In the genomic region with DNA sequence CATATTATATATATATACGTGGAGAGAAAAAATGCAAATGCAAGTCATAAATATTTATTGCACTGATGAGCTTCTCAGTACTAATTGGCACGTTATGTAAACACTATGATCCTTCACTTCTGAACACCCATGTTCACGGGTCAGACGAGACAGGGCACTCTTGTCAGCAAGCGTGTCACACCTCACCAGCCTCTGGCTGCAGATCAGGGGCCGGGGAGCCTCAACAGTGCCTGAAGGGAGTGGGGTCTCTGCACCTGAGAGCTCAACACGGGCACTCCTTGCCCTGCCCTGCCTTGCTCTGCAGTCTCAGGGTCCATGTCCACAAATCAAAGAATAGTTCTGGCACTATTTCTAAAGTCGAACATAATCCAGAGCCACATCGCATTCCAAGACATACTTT, we compare ENCODE assay signal across 10 cellular contexts. TPM values are rescaled to one million over a fixed set of nuclear protein-coding genes. Genes with fewer than 3 reads are reported as not detected.
A peak's percentile ranks its signal among the peaks of the same experiment; 100 is the strongest.
DNase-seq lines count a peak whose midpoint lies in the region; ATAC-seq and TF ChIP-seq lines count a peak whose summit lies in the region.
"Had no signal": no experiment of that assay in that cellular context is flagged by ENCODE, and none has a peak within 500 bp of the region (broad histone marks: within the 10 kb centered on the region; RNA-seq: fewer than 3 reads in every experiment).

No MANE protein-coding gene starts in this region.

- peak overlapping the region; percentile 90 to 97 (median 92) for H3K4me3 Mint-ChIP-seq in CD4-positive, CD25-positive, alpha-beta regulatory T cell
- H3K4me3 Mint-ChIP-seq in GM23338, result peak overlapping the region; percentile 68
- H3K4me3 Mint-ChIP-seq in activated T-helper 2 cell treated with anti-CD3 and anti-CD28 coated beads, Interferon-gamma antibody, Interleukin-2, Interleukin-4, amounts not matched to agents 10 μg/mL and 5 μg/mL and 100 μg/mL, durations not matched to agents 14 hours and 24 hours and 36 hours (ENCODE audit: low read depth), result peak overlapping the region; percentile 87
- peak overlapping the region; percentile 94 for H3K4me3 Mint-ChIP-seq in natural killer cell

- H3K79me2 ChIP-seq in GM23338 (replicated peaks; ENCODE audit: insufficient read depth), result no peaks in the 10 kb centered on the region

- H3K27me3 Mint-ChIP-seq in CD4-positive, CD25-positive, alpha-beta regulatory T cell, result peaks cover 4% of the 10 kb centered on the region
- H3K27me3 Mint-ChIP-seq in GM23338 (ENCODE audit: insufficient read depth, low read depth, poor library complexity), result peaks cover 40% of the 10 kb centered on the region
- peaks cover 12% of the 10 kb centered on the region for H3K27me3 Mint-ChIP-seq in activated T-helper 2 cell treated with anti-CD3 and anti-CD28 coated beads, Interferon-gamma antibody, Interleukin-2, Interleukin-4, amounts not matched to agents 10 μg/mL and 5 μg/mL and 100 μg/mL, durations not matched to agents 14 hours and 24 hours and 36 hours (ENCODE audit: low read depth)
- H3K27me3 Mint-ChIP-seq in natural killer cell (ENCODE audit: low read depth in 2 of 2), result no peaks in the 10 kb centered on the region

- H3K27me3 ChIP-seq in CD4-positive, CD25-positive, alpha-beta regulatory T cell (ENCODE audit: control insufficient read depth, insufficient read depth, low read length), result no peaks in the 10 kb centered on the region
- H3K27me3 ChIP-seq in GM23338 (ENCODE audit: insufficient read depth), result peaks cover 45% of the 10 kb centered on the region

- H3K27ac Mint-ChIP-seq in CD4-positive, CD25-positive, alpha-beta regulatory T cell, result peak overlapping the region; percentile 95 to 99 (median 98)
- no peak overlapping the region for H3K27ac Mint-ChIP-seq in GM23338
- H3K27ac Mint-ChIP-seq in activated T-helper 2 cell treated with anti-CD3 and anti-CD28 coated beads, Interferon-gamma antibody, Interleukin-2, Interleukin-4, amounts not matched to agents 10 μg/mL and 5 μg/mL and 100 μg/mL, durations not matched to agents 14 hours and 24 hours and 36 hours, result peak overlapping the region; percentile 83
- H3K27ac Mint-ChIP-seq in natural killer cell, result peak overlapping the region; percentile 93 to 95

- no peak for ATAC-seq in CD4-positive, CD25-positive, alpha-beta regulatory T cell (ENCODE audit: low read depth in 2 of 2)
- ATAC-seq in GM23338, result no peak
- no peak for ATAC-seq in natural killer cell

- no peaks in the 10 kb centered on the region for H4K20me1 ChIP-seq in GM23338 (replicated peaks; ENCODE audit: insufficient read depth)

- no peaks in the 10 kb centered on the region for H3F3A ChIP-seq in GM23338 (replicated peaks; ENCODE audit: low read depth)

- H3K27ac ChIP-seq in CD4-positive, CD25-positive, alpha-beta regulatory T cell (ENCODE audit: insufficient read depth, low read length, poor library complexity, severe bottlenecking), result peak overlapping the region; percentile 78
- no peak overlapping the region for H3K27ac ChIP-seq in GM23338 (ENCODE audit: low read depth)
- H3K27ac ChIP-seq: HL-60 had no signal

- no peak for TF ChIP-seq CTCF in GM23338 (conservative IDR thresholded peaks at IDR 0.05; ENCODE audit: low read depth in 2 of 2)
- TF ChIP-seq CTCF in natural killer cell (IDR thresholded peaks at IDR 0.05), result no peak

- H3K9me2 ChIP-seq in GM23338 (ENCODE audit: insufficient read depth), result no peaks in the 10 kb centered on the region

- H3K4me3 ChIP-seq in CD4-positive, CD25-positive, alpha-beta regulatory T cell (ENCODE audit: low read depth, low read length), result peak overlapping the region; percentile 90
- H3K4me3 ChIP-seq in GM23338, result peak overlapping the region; percentile 70

- H3K4me2 ChIP-seq in GM23338, result peak overlapping the region; percentile 90

- H3K9me3 ChIP-seq in CD4-positive, CD25-positive, alpha-beta regulatory T cell (ENCODE audit: control insufficient read depth in 2 of 2, low read length in 2 of 2), result no peaks in the 10 kb centered on the region

- H2AFZ ChIP-seq in GM23338, result peak overlapping the region; percentile 87; the same call in 1 of the 2 replicates

- peaks cover 0 to 1% (median 0%) of the 10 kb centered on the region in 7 donors for H3K9me3 Mint-ChIP-seq in CD4-positive, CD25-positive, alpha-beta regulatory T cell
- H3K9me3 Mint-ChIP-seq in GM23338 (peaks cover 4% of the 10 kb centered on the region; the same call in 2 of the 3 replicates), natural killer cell (no peaks in the 10 kb centered on the region)
- H3K9me3 Mint-ChIP-seq in activated T-helper 2 cell treated with anti-CD3 and anti-CD28 coated beads, Interferon-gamma antibody, Interleukin-2, Interleukin-4, amounts not matched to agents 10 μg/mL and 5 μg/mL and 100 μg/mL, durations not matched to agents 14 hours and 24 hours and 36 hours, result peaks cover 7% of the 10 kb centered on the region

- H3K36me3 Mint-ChIP-seq in CD4-positive, CD25-positive, alpha-beta regulatory T cell, result no peaks in the 10 kb centered on the region
- no peaks in the 10 kb centered on the region for H3K36me3 Mint-ChIP-seq in GM23338 (ENCODE audit: low read depth)
- peaks cover 2% of the 10 kb centered on the region for H3K36me3 Mint-ChIP-seq in activated T-helper 2 cell treated with anti-CD3 and anti-CD28 coated beads, Interferon-gamma antibody, Interleukin-2, Interleukin-4, amounts not matched to agents 10 μg/mL and 5 μg/mL and 100 μg/mL, durations not matched to agents 14 hours and 24 hours and 36 hours (ENCODE audit: low read depth)
- no peaks in the 10 kb centered on the region for H3K36me3 Mint-ChIP-seq in natural killer cell

- no peak for TF ChIP-seq POLR2A in erythroblast (IDR thresholded peaks at IDR 0.05; ENCODE audit: low read length)

- DNase-seq in CD4-positive, CD25-positive, alpha-beta regulatory T cell, result peak in 1 of 3 donors; percentile 27
- DNase-seq in GM23338 (ENCODE audit: low spot score) (no peak), natural killer cell (no peak), NCI-H1105 (lab: John Stamatoyannopoulos, UW) (no peak), erythroblast (lab: John Stamatoyannopoulos, UW) (no peak), hippocampal formation (lab: John Stamatoyannopoulos, UW) (no peak), iPS-NIHi7 (ENCODE audit: extremely low spot score) (no peak)
- no peak for DNase-seq in activated T-helper 2 cell treated with anti-CD3 and anti-CD28 coated beads, Interferon-gamma antibody, Interleukin-2, Interleukin-4, amounts not matched to agents 10 μg/mL and 5 μg/mL and 100 μg/mL, durations not matched to agents 14 hours and 24 hours and 36 hours (ENCODE audit: low spot score)
- DNase-seq: Right ventricle myocardium superior had no signal

- H3K4me1 ChIP-seq in CD4-positive, CD25-positive, alpha-beta regulatory T cell (ENCODE audit: control insufficient read depth, insufficient read depth, low read length, poor library complexity, severe bottlenecking), result peaks cover 64% of the 10 kb centered on the region
- peaks cover 30% of the 10 kb centered on the region for H3K4me1 ChIP-seq in GM23338 (ENCODE audit: insufficient read depth)

- intact Hi-C loops in activated T-helper 2 cell treated with anti-CD3 and anti-CD28 coated beads, Interferon-gamma antibody, Interleukin-2, Interleukin-4, amounts not matched to agents 10 μg/mL and 5 μg/mL and 100 μg/mL, durations not matched to agents 14 hours and 24 hours and 36 hours (cut with micrococcal nuclease), result loop anchor here (2.0 to 10.0 kb wide), 2 partner anchors 28 to 104 kb away; no protein-coding TSS in a partner anchor
- intact Hi-C loops in natural killer cell (cut with micrococcal nuclease), result loop anchor here (5.0 kb wide), 2 partner anchors 107 to 113 kb away; no protein-coding TSS in a partner anchor

- peaks cover 23 to 68% (median 53%) of the 10 kb centered on the region in 4 donors for H3K4me1 Mint-ChIP-seq in CD4-positive, CD25-positive, alpha-beta regulatory T cell
- H3K4me1 Mint-ChIP-seq in GM23338 (peaks cover 38% of the 10 kb centered on the region), natural killer cell (peaks cover 76 to 78% of the 10 kb centered on the region in 2 donors)
- H3K4me1 Mint-ChIP-seq in activated T-helper 2 cell treated with anti-CD3 and anti-CD28 coated beads, Interferon-gamma antibody, Interleukin-2, Interleukin-4, amounts not matched to agents 10 μg/mL and 5 μg/mL and 100 μg/mL, durations not matched to agents 14 hours and 24 hours and 36 hours (ENCODE audit: low read depth), result peaks cover 60% of the 10 kb centered on the region

- H3K36me3 ChIP-seq in CD4-positive, CD25-positive, alpha-beta regulatory T cell (ENCODE audit: control insufficient read depth, insufficient read depth, low read length), result no peaks in the 10 kb centered on the region
- H3K36me3 ChIP-seq in GM23338 (ENCODE audit: insufficient read depth), result no peaks in the 10 kb centered on the region

RNA-seq across cellular contexts. Expression of a gene that starts 0.4 kb away (rescaled TPM):
- 17.2 TPM for total RNA-seq in CD4-positive, CD25-positive, alpha-beta regulatory T cell
- polyA plus RNA-seq in CD4-positive, CD25-positive, alpha-beta regulatory T cell, result 10 to 100 TPM in 1 of 4 donors, 1 to 10 TPM in 3; 3.9 to 10.9 (median 6.0) TPM
- total RNA-seq in GM23338 (2014; rRNA removed; shearing (Covaris generic)), result 0.14 and 0.39 TPM in 2 replicates
- polyA plus RNA-seq in GM23338 (2016; fragmentation: Nextera tagmentation; extraction: Ambion mirVana), result 0.24 and 0.30 TPM in 2 replicates
- total RNA-seq in activated T-helper 2 cell treated with anti-CD3 and anti-CD28 coated beads, Interferon-gamma antibody, Interleukin-2, Interleukin-4, amounts not matched to agents 10 μg/mL and 5 μg/mL and 100 μg/mL, durations not matched to agents 14 hours and 24 hours and 36 hours, result 33.7 and 34.2 TPM in 2 replicates
- total RNA-seq in natural killer cell, result 10 to 100 TPM; 26.2 to 35.2 (median 29.8) TPM

Comparison
In these comparisons a context has a peak if more than half of its experiments do, and no peak if none do; other contexts are left out.
1. RNA of a gene that starts 0.4 kb away (total RNA-seq): 33.7 to 34.2 TPM in activated T-helper 2 cell treated with anti-CD3 and anti-CD28 coated beads, Interferon-gamma antibody, Interleukin-2, Interleukin-4, amounts not matched to agents 10 μg/mL and 5 μg/mL and 100 μg/mL, durations not matched to agents 14 hours and 24 hours and 36 hours, 26.2 to 35.2 TPM in natural killer cell and 17.2 TPM in CD4-positive, CD25-positive, alpha-beta regulatory T cell (single experiment); 0.14 to 0.39 TPM in GM23338; every median in the first group is over 10 times any median in the second.
2. Peak in every context shown above with its lines, with median percentiles within 50 percentile points of each other: H3K4me3 Mint-ChIP-seq.